Comparison of ENCODE assay signal across 17 cellular contexts in genomic region chr12:90672081-90672480, GRCh38.
DNase-seq lines count a peak whose midpoint lies in the region; ATAC-seq, FAIRE-seq and TF ChIP-seq lines count a peak whose summit lies in the region.
"Had no signal": no experiment of that assay in that cellular context is flagged by ENCODE, and none has a peak within 500 bp of the region (broad histone marks: within the 10 kb centered on the region; RNA-seq: fewer than 3 reads in every experiment).

No MANE protein-coding gene starts in this region.

- H3K27ac Mint-ChIP-seq in astrocyte (ENCODE audit: unreplicated experiment) = no peak overlapping the region
- H3K27ac Mint-ChIP-seq in stimulated activated effector memory CD8-positive, alpha-beta T cell treated with anti-CD3 and anti-CD28 coated beads, Interleukin-12 subunit alpha, Interleukin-12 subunit beta, amount 100 ng/mL, for 72 hours = no peak overlapping the region
- H3K27ac Mint-ChIP-seq: CD14-positive monocyte; CD8-positive, alpha-beta T cell had no signal

- no peaks in the 10 kb centered on the region for H3K27me3 Mint-ChIP-seq in astrocyte (ENCODE audit: low read depth, unreplicated experiment)

- H3K4me3 ChIP-seq in ACC112 (ENCODE audit: low read depth, low read length) (no peak overlapping the region), astrocyte (ENCODE audit: insufficient read depth, low read depth, low read length) (no peak overlapping the region), fibroblast of pulmonary artery (replicated peaks; ENCODE audit: low read depth, low read length) (no peak overlapping the region)

- no peak for TF ChIP-seq CTCF in astrocyte (IDR thresholded peaks at IDR 0.05; ENCODE audit: insufficient read depth, low read depth, low read length)
- no peak for TF ChIP-seq CTCF in fibroblast of pulmonary artery (IDR thresholded peaks at IDR 0.05; ENCODE audit: low read length, missing control alignments)
- no peak for TF ChIP-seq CTCF in GM10266 (IDR thresholded peaks at IDR 0.05; ENCODE audit: control insufficient read depth, insufficient read depth, low read depth, missing control alignments)

- no peak for ATAC-seq in stimulated activated effector memory CD8-positive, alpha-beta T cell treated with anti-CD3 and anti-CD28 coated beads, Interleukin-12 subunit alpha, Interleukin-12 subunit beta, amount 100 ng/mL, for 72 hours
- no peak for ATAC-seq in GM18502 (IDR thresholded peaks at IDR 0.05; ENCODE audit: poor library complexity, unreplicated experiment)
- ATAC-seq: CD8-positive, alpha-beta T cell; HCT116 had no signal

- FAIRE-seq in astrocyte (lab: Jason Lieb, UNC) = no peak
- FAIRE-seq: D721Med, H54 had no signal

- H3K79me2 ChIP-seq in ACC112 (ENCODE audit: control insufficient read depth, insufficient read depth, low read length, unreplicated experiment) = no peaks in the 10 kb centered on the region
- no peaks in the 10 kb centered on the region for H3K79me2 ChIP-seq in astrocyte (ENCODE audit: insufficient read depth, low read length)

- H3K27ac ChIP-seq in ACC112 (ENCODE audit: low read depth, low read length) (no peak overlapping the region), astrocyte (ENCODE audit: low read depth, low read length) (no peak overlapping the region)
- H3K27ac ChIP-seq: HL-60 had no signal

- peak; percentile 9 for DNase-seq in astrocyte (ENCODE audit: low read depth)
- DNase-seq in fibroblast of pulmonary artery (ENCODE audit: low read depth) = peak; percentile 41
- peak; percentile 30 for DNase-seq in pulmonary artery endothelial cell (ENCODE audit: low read depth, low spot score)
- DNase-seq in stimulated activated effector memory CD8-positive, alpha-beta T cell treated with anti-CD3 and anti-CD28 coated beads, Interleukin-12 subunit alpha, Interleukin-12 subunit beta, amount 100 ng/mL, for 72 hours (ENCODE audit: low spot score in 2 of 2) = no peak
- no peak for DNase-seq in GM10266 (ENCODE audit: extremely low spot score)
- DNase-seq: CD8-positive, alpha-beta T cell; COR-L47; DMS153; DMS79 treated with DMSO at 0.1 percent for 48 hours; EL had no signal

- H3K27me3 ChIP-seq in ACC112 (ENCODE audit: insufficient read depth, low read length) (no peaks in the 10 kb centered on the region), astrocyte (ENCODE audit: insufficient read depth, low read length) (no peaks in the 10 kb centered on the region)

- no peaks in the 10 kb centered on the region for H3K36me3 ChIP-seq in ACC112 (ENCODE audit: insufficient read depth, low read length)
- no peaks in the 10 kb centered on the region for H3K36me3 ChIP-seq in astrocyte (ENCODE audit: insufficient read depth, low read length)

- no peaks in the 10 kb centered on the region for H3K9me3 ChIP-seq in astrocyte (ENCODE audit: insufficient read depth, low read depth, low read length)

- H3K4me2 ChIP-seq in astrocyte (ENCODE audit: low read length) = no peak overlapping the region

- H3K4me1 ChIP-seq in ACC112 (ENCODE audit: control insufficient read depth, insufficient read depth, low read length, unreplicated experiment) = peaks cover 7% of the 10 kb centered on the region
- no peaks in the 10 kb centered on the region for H3K4me1 ChIP-seq in astrocyte (ENCODE audit: insufficient read depth, low read length)

- H3K4me1 Mint-ChIP-seq in astrocyte (ENCODE audit: low read depth, unreplicated experiment) = peaks cover 6% of the 10 kb centered on the region
- H3K4me1 Mint-ChIP-seq in stimulated activated effector memory CD8-positive, alpha-beta T cell treated with anti-CD3 and anti-CD28 coated beads, Interleukin-12 subunit alpha, Interleukin-12 subunit beta, amount 100 ng/mL, for 72 hours = no peaks in the 10 kb centered on the region
- H3K4me1 Mint-ChIP-seq: CD14-positive monocyte had no signal

- peak overlapping the region; percentile 28 for H2AFZ ChIP-seq in ACC112 (ENCODE audit: low read length, unreplicated experiment)
- H2AFZ ChIP-seq in astrocyte (ENCODE audit: low read depth, low read length) = no peak overlapping the region

- H3K36me3 Mint-ChIP-seq in astrocyte (ENCODE audit: low read depth, unreplicated experiment) = no peaks in the 10 kb centered on the region
- H3K36me3 Mint-ChIP-seq in stimulated activated effector memory CD8-positive, alpha-beta T cell treated with anti-CD3 and anti-CD28 coated beads, Interleukin-12 subunit alpha, Interleukin-12 subunit beta, amount 100 ng/mL, for 72 hours = no peaks in the 10 kb centered on the region
- H3K36me3 Mint-ChIP-seq: CD14-positive monocyte; CD8-positive, alpha-beta T cell had no signal

- H4K20me1 ChIP-seq in astrocyte (ENCODE audit: insufficient read depth, low read length) = no peaks in the 10 kb centered on the region

- no peak overlapping the region for H3K9ac ChIP-seq in astrocyte (ENCODE audit: low read length)

- H3K9me3 Mint-ChIP-seq in astrocyte (ENCODE audit: unreplicated experiment) = no peaks in the 10 kb centered on the region
- H3K9me3 Mint-ChIP-seq in stimulated activated effector memory CD8-positive, alpha-beta T cell treated with anti-CD3 and anti-CD28 coated beads, Interleukin-12 subunit alpha, Interleukin-12 subunit beta, amount 100 ng/mL, for 72 hours = peaks cover 2% of the 10 kb centered on the region
- H3K9me3 Mint-ChIP-seq: CD8-positive, alpha-beta T cell had no signal

- H3K4me3 Mint-ChIP-seq in astrocyte (ENCODE audit: unreplicated experiment) = no peak overlapping the region
- H3K4me3 Mint-ChIP-seq in stimulated activated effector memory CD8-positive, alpha-beta T cell treated with anti-CD3 and anti-CD28 coated beads, Interleukin-12 subunit alpha, Interleukin-12 subunit beta, amount 100 ng/mL, for 72 hours = no peak overlapping the region
- H3K4me3 Mint-ChIP-seq: CD14-positive monocyte; CD8-positive, alpha-beta T cell had no signal

Comparison
In these comparisons a context has a peak if more than half of its experiments do, and no peak if none do; other contexts are left out.
1. DNase-seq: peak in astrocyte (single experiment), fibroblast of pulmonary artery (single experiment) and pulmonary artery endothelial cell (single experiment); none in stimulated activated effector memory CD8-positive, alpha-beta T cell treated with anti-CD3 and anti-CD28 coated beads, Interleukin-12 subunit alpha, Interleukin-12 subunit beta, amount 100 ng/mL, for 72 hours (0 of 2) and GM10266 (single experiment).